Comparison of ENCODE assay signal across 22 cellular contexts in genomic region chr9:33351547-33351946, GRCh38. TPM values are rescaled to one million over a fixed set of nuclear protein-coding genes. Genes with fewer than 3 reads are reported as not detected.
DNase-seq lines count a peak whose midpoint lies in the region; ATAC-seq, FAIRE-seq and TF ChIP-seq lines count a peak whose summit lies in the region.
"Had no signal": no experiment of that assay in that cellular context is flagged by ENCODE, and none has a peak within 500 bp of the region (broad histone marks: within the 10 kb centered on the region; RNA-seq: fewer than 3 reads in every experiment).

No MANE protein-coding gene starts in this region.

- no peak for TF ChIP-seq CTCF in CD4-positive, alpha-beta T cell (IDR thresholded peaks at IDR 0.05)
- TF ChIP-seq CTCF in RWPE1 (conservative IDR thresholded peaks at IDR 0.05; ENCODE audit: low read depth) (no peak), left ventricle myocardium inferior (IDR thresholded peaks at IDR 0.05; ENCODE audit: borderline replicate concordance) (no peak), tibial artery (IDR thresholded peaks at IDR 0.05) (no peak)

- peaks cover 82% of the 10 kb centered on the region for H3K36me3 Mint-ChIP-seq in CD4-positive, alpha-beta T cell (ENCODE audit: low read depth)

- H3K4me3 ChIP-seq in left ventricle myocardium inferior (no peak overlapping the region), tibial artery (no peak overlapping the region)
- H3K4me3 ChIP-seq: cardiac muscle cell, dorsolateral prefrontal cortex, GM23248, K562, lung, prostate gland, transverse colon had no signal

- H3K9me3 ChIP-seq in CD4-positive, alpha-beta T cell (ENCODE audit: control insufficient read depth, low read length), result no peaks in the 10 kb centered on the region
- no peaks in the 10 kb centered on the region for H3K9me3 ChIP-seq in left ventricle myocardium inferior (replicated peaks)
- no peaks in the 10 kb centered on the region for H3K9me3 ChIP-seq in tibial artery
- H3K9me3 ChIP-seq: prostate gland, transverse colon had no signal

- H3K27me3 ChIP-seq in CD4-positive, alpha-beta T cell (ENCODE audit: control insufficient read depth, insufficient read depth, low read length), result no peaks in the 10 kb centered on the region
- H3K27me3 ChIP-seq in left ventricle myocardium inferior (ENCODE audit: low read depth), result no peaks in the 10 kb centered on the region
- H3K27me3 ChIP-seq in tibial artery, result no peaks in the 10 kb centered on the region
- H3K27me3 ChIP-seq: cardiac muscle cell, dorsolateral prefrontal cortex, transverse colon had no signal

- no peaks in the 10 kb centered on the region for H3K9me3 Mint-ChIP-seq in CD4-positive, alpha-beta T cell
- H3K9me3 Mint-ChIP-seq: natural killer cell treated with Interleukin-12 subunit alpha and Interleukin-12 subunit beta and Interleukin-15 and Interleukin-18, amount 100 ng/mL, for 72 hours had no signal

- POLR2A ChIA-PET in CD4-positive, alpha-beta T cell (lab: Charles Lee), result interaction anchor here (1.1 kb wide), 1 partner anchor 61 kb away, joined by 3 read pairs; the partner anchor contains the start of gene NFX1
- POLR2A ChIA-PET in RWPE1 (lab: Yijun Ruan, JAX; ENCODE audit: low non-redundant PET), result no interaction called here

- FAIRE-seq in frontal cortex (lab: Jason Lieb, UNC), result no peak
- FAIRE-seq: K562 had no signal

- H3K4me1 Mint-ChIP-seq in CD4-positive, alpha-beta T cell (ENCODE audit: low read depth), result peaks cover 25% of the 10 kb centered on the region

- intact Hi-C loops in CD4-positive, alpha-beta T cell (cut with DNase I, micrococcal nuclease), result no loop called here
- intact Hi-C loops in left ventricle myocardium inferior (cut with micrococcal nuclease), result no loop called here
- intact Hi-C loops in tibial artery (cut with DNase I; ENCODE audit: low total_unique reads), result no loop called here

- H3K27ac ChIP-seq in CD4-positive, alpha-beta T cell (ENCODE audit: low read depth, low read length), result no peak overlapping the region
- peak overlapping the region; percentile 85 for H3K27ac ChIP-seq in RWPE1
- H3K27ac ChIP-seq in left ventricle myocardium inferior (replicated peaks), result peak overlapping the region; percentile 13
- H3K27ac ChIP-seq in tibial artery, result no peak overlapping the region
- no peak overlapping the region for H3K27ac ChIP-seq in caudate nucleus (ENCODE audit: low read depth, low read length)
- H3K27ac ChIP-seq: cardiac muscle cell, dorsolateral prefrontal cortex, epithelial cell of prostate, prostate gland had no signal

- CTCF ChIA-PET in CD4-positive, alpha-beta T cell (lab: Charles Lee), result no interaction called here
- CTCF ChIA-PET in RWPE1 (lab: Yijun Ruan, JAX), result no interaction called here

- H3K27ac Mint-ChIP-seq in CD4-positive, alpha-beta T cell, result peak overlapping the region; percentile 54

- H3K4me3 Mint-ChIP-seq in CD4-positive, alpha-beta T cell, result no peak overlapping the region
- H3K4me3 Mint-ChIP-seq: activated CD8-positive, alpha-beta T cell treated with anti-CD3 and anti-CD28 coated beads, Interleukin-2, amount 10 ng/mL, durations not matched to agents 7 days and 5 days; natural killer cell treated with Interleukin-12 subunit alpha and Interleukin-12 subunit beta and Interleukin-15 and Interleukin-18, amount 100 ng/mL, for 72 hours had no signal

- no peak for ATAC-seq in CD4-positive, alpha-beta T cell (ENCODE audit: poor library complexity)

- peaks cover 40% of the 10 kb centered on the region for H3K4me1 ChIP-seq in left ventricle myocardium inferior
- peaks cover 0 to 15% (median 12%) of the 10 kb centered on the region in 4 donors for H3K4me1 ChIP-seq in tibial artery
- H3K4me1 ChIP-seq: prostate gland had no signal

- H3K27me3 Mint-ChIP-seq in CD4-positive, alpha-beta T cell, result no peaks in the 10 kb centered on the region
- H3K27me3 Mint-ChIP-seq: natural killer cell treated with Interleukin-12 subunit alpha and Interleukin-12 subunit beta and Interleukin-15 and Interleukin-18, amount 100 ng/mL, for 72 hours had no signal

- no peak for DNase-seq in CD4-positive, alpha-beta T cell
- DNase-seq in RWPE1 (ENCODE audit: low spot score) (no peak), left ventricle myocardium inferior (no peak), renal cortical epithelial cell (ENCODE audit: low read depth) (peak; percentile 35), tibial artery (no peak), frontal cortex (ENCODE audit: low spot score in 2 of 2) (no peak), NCI-H1694 (lab: John Stamatoyannopoulos, UW) (no peak), caudate nucleus (lab: John Stamatoyannopoulos, UW) (no peak)
- DNase-seq: activated CD8-positive, alpha-beta T cell treated with anti-CD3 and anti-CD28 coated beads, Interleukin-2, amount 10 ng/mL, durations not matched to agents 7 days and 5 days; DND-41; dorsolateral prefrontal cortex; GM23248; NCI-H526; T-helper 1 cell; transverse colon had no signal

- H3K36me3 ChIP-seq in left ventricle myocardium inferior (peaks cover 41% of the 10 kb centered on the region), tibial artery (peaks cover 23 to 59% (median 34%) of the 10 kb centered on the region in 3 donors)

RNA-seq across cellular contexts. Expression of gene AQP7, which starts 50.8 kb away (rescaled TPM):
- total RNA-seq in CD4-positive, alpha-beta T cell, result under 1 TPM; 0.25 to 0.27 TPM
- total RNA-seq in left ventricle myocardium inferior (150 TPM), renal cortical epithelial cell (0.25 TPM in 1 of 2 replicates, not detected in the other), frontal cortex (not detected)
- total RNA-seq: activated CD8-positive, alpha-beta T cell treated with anti-CD3 and anti-CD28 coated beads, Interleukin-2, amount 10 ng/mL, durations not matched to agents 7 days and 5 days; glomerular endothelial cell; GM23248; natural killer cell treated with Interleukin-12 subunit alpha and Interleukin-12 subunit beta and Interleukin-15 and Interleukin-18, amount 100 ng/mL, for 72 hours had no signal

Comparison
In these comparisons a context has a peak if more than half of its experiments do, and no peak if none do; other contexts are left out.
1. H3K27ac ChIP-seq: peak in RWPE1 (single experiment) and left ventricle myocardium inferior (single experiment); none in CD4-positive, alpha-beta T cell (single experiment), tibial artery (0 of 2) and caudate nucleus (single experiment).
2. RNA of gene AQP7, which starts 50.8 kb away (total RNA-seq): 150 TPM in left ventricle myocardium inferior (single experiment); 0.25 to 0.27 TPM in CD4-positive, alpha-beta T cell, 0.25 TPM in renal cortical epithelial cell and not detected in frontal cortex (single experiment); every median in the first group is over 100 times any median in the second.